In the genomic region with DNA sequence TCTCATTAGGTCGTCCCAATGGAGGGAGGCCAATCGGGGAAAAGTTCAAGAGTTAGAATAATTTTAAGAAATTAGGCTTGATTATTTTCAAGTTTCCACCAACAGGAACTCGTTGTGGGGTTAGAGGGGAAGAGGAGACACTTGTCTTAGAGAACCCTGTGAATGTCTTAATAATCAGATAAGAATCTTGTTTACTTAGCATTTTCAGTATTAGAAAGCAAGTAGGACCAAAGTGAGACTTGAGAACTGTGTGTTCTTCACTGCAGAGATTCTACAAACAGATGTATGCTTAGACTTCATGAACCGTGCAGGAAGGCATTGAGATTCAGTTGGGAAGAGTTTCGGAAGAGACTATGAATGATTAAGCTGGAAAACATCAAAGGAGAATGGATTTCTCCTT, we compare ENCODE assay signal across 26 cellular contexts.
"Had no signal": no experiment of that assay in that cellular context is flagged by ENCODE, and none has a peak within 500 bp of the region (broad histone marks: within the 10 kb centered on the region; RNA-seq: fewer than 3 reads in every experiment).

No MANE protein-coding gene starts in this region.

- H3K4me3 ChIP-seq: PC-9, SJCRH30, SK-N-MC had no signal

- H3K36me3 ChIP-seq: SJCRH30 had no signal

- H2AFZ ChIP-seq: PC-9 had no signal

- DNase-seq: Kasumi-1, KG1, MM.1S, MV-4-11, NCI-H1092, NCI-H1105, NCI-H1417 treated with DMSO at 0.1 percent for 48 hours, NCI-H1436 treated with DMSO at 0.1 percent for 48 hours, NCI-H1694 treated with DMSO at 0.1 percent for 48 hours, NCI-H187 treated with DMSO at 0.1 percent for 48 hours, NCI-H2029, NCI-H2171, NCI-H226, NCI-H446 treated with DMSO at 0.1 percent for 48 hours, NCI-H510A, NCI-H524, NCI-H526, NCI-H748 treated with DMSO at 0.1 percent for 48 hours, NCI-H82, PC-9, SHP77, SIG-M5, SJCRH30, SW 1271 had no signal

- H3K27me3 ChIP-seq: SJCRH30 had no signal

- H3K4me2 ChIP-seq: PC-9 had no signal

- H3K27ac ChIP-seq: PC-9, RWPE1, SJCRH30, SK-N-MC had no signal

- H3K4me1 ChIP-seq: SJCRH30 had no signal

- H3K9me3 ChIP-seq: SJCRH30 had no signal
